ENCODE assay signal across 8 cellular contexts in genomic region chr10:102775973-102776669, GRCh38. TPM values are rescaled to one million over a fixed set of nuclear protein-coding genes. Genes with fewer than 3 reads are reported as not detected.
DNase-seq lines count a peak whose midpoint lies in the region; ATAC-seq, FAIRE-seq and TF ChIP-seq lines count a peak whose summit lies in the region.

No MANE protein-coding gene starts in this region.

- CTCF ChIA-PET in K562 (lab: Yijun Ruan, JAX; ENCODE audit: low intra/inter-chr PET ratio): no interaction called here

- TF ChIP-seq EP300 in K562 (IDR thresholded peaks at IDR 0.05; ENCODE audit: low read length): no peak

- TF ChIP-seq CTCF in K562 (IDR thresholded peaks at IDR 0.05 in 2 of 3, conservative IDR thresholded peaks at IDR 0.05 in 1 of 3; ENCODE audit: insufficient read depth in 2 of 3, low read depth in 1 of 3, low read length in 3 of 3) (no peak), retinal pigment epithelial cell (conservative IDR thresholded peaks at IDR 0.05; ENCODE audit: low read depth, low read length) (no peak)

- no peak for TF ChIP-seq RAD21 in K562 (CRISPR knock-in tag; conservative IDR thresholded peaks at IDR 0.05 in 1 of 2, IDR thresholded peaks at IDR 0.05 in 1 of 2)

- peaks cover 35% of the 10 kb centered on the region; the same call in 2 of the 3 replicates for H3K79me2 ChIP-seq in K562 (ENCODE audit: control insufficient read depth, insufficient read depth, low read length)

- H2AFZ ChIP-seq in K562 (ENCODE audit: low read depth, low read length): peak overlapping the region; percentile 28

- peak overlapping the region; percentile 56 for H3K4me2 ChIP-seq in K562 (ENCODE audit: insufficient read depth, low read length)

- H3K27ac ChIP-seq in K562 (ENCODE audit: extremely low read depth, low read depth, low read length) (peak overlapping the region; percentile 50; the same call in 1 of the 3 replicates), iPS-20b (ENCODE audit: low read length) (no peak overlapping the region)

- H4K20me1 ChIP-seq in K562 (replicated peaks; ENCODE audit: control insufficient read depth, insufficient read depth, low read length): no peaks in the 10 kb centered on the region

- 9% methylated on average over 14 of the region's 17 CpGs for WGBS in K562 (ENCODE audit: insufficient coverage, low coverage, missing lambda C conversion rate)

- H3K27me3 ChIP-seq in K562 (ENCODE audit: control insufficient read depth in 2 of 2, insufficient read depth in 2 of 2, low read length in 2 of 2): no peaks in the 10 kb centered on the region
- H3K27me3 ChIP-seq in iPS-20b (ENCODE audit: insufficient read depth, low read length): peaks cover 6% of the 10 kb centered on the region; the same call in 1 of the 2 replicates

- H3K9ac ChIP-seq in K562 (ENCODE audit: insufficient read depth in 1 of 2, low read depth in 2 of 2, low read length in 2 of 2) (peak overlapping the region; percentile 41 to 60; a peak in 3 of 4 replicates), iPS-20b (ENCODE audit: low read depth, low read length) (peak overlapping the region; percentile 66)

- H3K9me1 ChIP-seq in K562 (ENCODE audit: control insufficient read depth, insufficient read depth, low read length): no peaks in the 10 kb centered on the region

- peak; percentile 29 to 58 (median 35) for DNase-seq in stimulated activated naive CD4-positive, alpha-beta T cell (lab: John Stamatoyannopoulos, UW)
- DNase-seq in stimulated activated naive CD4-positive, alpha-beta T cell treated with Interleukin-2 at 50 U/mL for 16 hours (lab: John Stamatoyannopoulos, UW): no peak
- DNase-seq in K562 (ENCODE audit: extremely low read depth in 1 of 4, low spot score in 3 of 4) (peak; percentile 22 to 63 (median 24)), retinal pigment epithelial cell (ENCODE audit: low read depth) (peak; percentile 90), NCI-H1417 treated with DMSO at 0.1 percent for 48 hours (lab: John Stamatoyannopoulos, UW) (no peak)

- no peak for TF ChIP-seq POLR2A in K562 (conservative IDR thresholded peaks at IDR 0.05)

- in situ Hi-C loops in K562 (cut with MboI): no loop called here

- H3K4me1 ChIP-seq in K562 (replicated peaks in 1 of 2; ENCODE audit: control insufficient read depth in 2 of 2, insufficient read depth in 2 of 2, low read length in 2 of 2) (peaks cover 35 to 49% of the 10 kb centered on the region in 2 experiments), iPS-20b (ENCODE audit: insufficient read depth, low read length) (peaks cover 44% of the 10 kb centered on the region)

- FAIRE-seq in K562 (lab: Jason Lieb, UNC): no peak

- peaks cover 4% of the 10 kb centered on the region; the same call in 1 of the 3 replicates for H3K36me3 ChIP-seq in K562 (ENCODE audit: control insufficient read depth, insufficient read depth, low read length)
- H3K36me3 ChIP-seq in iPS-20b (ENCODE audit: insufficient read depth, low read depth, low read length): no peaks in the 10 kb centered on the region

- no TSS peak for BruUV-seq in K562 (replicated peaks; lab: Mats Ljungman, UMichigan)

- no peaks in the 10 kb centered on the region for H3K9me3 ChIP-seq in K562 (replicated peaks; ENCODE audit: control insufficient read depth, insufficient read depth, low read depth, low read length)
- no peaks in the 10 kb centered on the region for H3K9me3 ChIP-seq in iPS-20b (ENCODE audit: insufficient read depth, low read depth, low read length)

- H3K4me3 ChIP-seq in K562 (no peak overlapping the region), iPS-20b (ENCODE audit: low read length) (peak overlapping the region; percentile 40), retinal pigment epithelial cell (ENCODE audit: low read length) (peak overlapping the region; percentile 76)

- peak; percentile 71 for ATAC-seq in K562
- no peak for ATAC-seq in HG02571 (IDR thresholded peaks at IDR 0.05; ENCODE audit: unreplicated experiment)
- no peak for ATAC-seq in GM21390 (IDR thresholded peaks at IDR 0.05; ENCODE audit: unreplicated experiment)

- POLR2A ChIA-PET in K562 (lab: Yijun Ruan, JAX): interaction anchor here (0.6 to 1.9 kb wide), 2 partner anchors 11 to 349 kb away, joined by 3 to 6 read pairs; no protein-coding TSS in a partner anchor

- intact Hi-C loops in K562 (cut with micrococcal nuclease): loop anchor here (5.0 kb wide), 1 partner anchor 34 kb away; the partner anchor contains the start of gene WBP1L

TF ChIP-seq in K562, 482 proteins besides CTCF, POLR2A, EP300 and RAD21 (continues in another document):
- TF ChIP-seq HNRNPH1 (optimal IDR thresholded peaks at IDR 0.05; ENCODE audit: low read depth, low read length) (no peak), ATF3 (IDR thresholded peaks at IDR 0.05) (0 out of 2 replicates have a peak, but pooled peaks have one; percentile 14), ATF3 (CRISPR knock-in tag; conservative IDR thresholded peaks at IDR 0.05) (no peak), ZNF174 (CRISPR knock-in tag; IDR thresholded peaks at IDR 0.05) (no peak), GTF2B (IDR thresholded peaks at IDR 0.05; ENCODE audit: extremely low read depth, insufficient read length) (no peak), SMARCA5 (IDR thresholded peaks at IDR 0.05) (no peak), HLTF (IDR thresholded peaks at IDR 0.05) (no peak), ATF1 (CRISPR knock-in tag; IDR thresholded peaks at IDR 0.05) (no peak), ATF1 (tag; IDR thresholded peaks at IDR 0.05) (peak; percentile 20; the same call in 1 of the 2 replicates), JUND (IDR thresholded peaks at IDR 0.05; ENCODE audit: borderline replicate concordance, low read depth, low read length) (peak; percentile 49; the same call in 1 of the 2 replicates), JUND (tag; IDR thresholded peaks at IDR 0.05; ENCODE audit: borderline replicate concordance, low read depth, low read length) (no peak)
- TF ChIP-seq, protein P1, sequence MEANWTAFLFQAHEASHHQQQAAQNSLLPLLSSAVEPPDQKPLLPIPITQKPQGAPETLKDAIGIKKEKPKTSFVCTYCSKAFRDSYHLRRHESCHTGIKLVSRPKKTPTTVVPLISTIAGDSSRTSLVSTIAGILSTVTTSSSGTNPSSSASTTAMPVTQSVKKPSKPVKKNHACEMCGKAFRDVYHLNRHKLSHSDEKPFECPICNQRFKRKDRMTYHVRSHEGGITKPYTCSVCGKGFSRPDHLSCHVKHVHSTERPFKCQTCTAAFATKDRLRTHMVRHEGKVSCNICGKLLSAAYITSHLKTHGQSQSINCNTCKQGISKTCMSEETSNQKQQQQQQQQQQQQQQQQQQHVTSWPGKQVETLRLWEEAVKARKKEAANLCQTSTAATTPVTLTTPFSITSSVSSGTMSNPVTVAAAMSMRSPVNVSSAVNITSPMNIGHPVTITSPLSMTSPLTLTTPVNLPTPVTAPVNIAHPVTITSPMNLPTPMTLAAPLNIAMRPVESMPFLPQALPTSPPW (CRISPR knock-in tag; IDR thresholded peaks at IDR 0.05): peak; percentile 37

RNA-seq across cellular contexts. Expression of gene WBP1L, which starts 32.4 kb away (rescaled TPM):
- total RNA-seq in K562 (2011; cell fraction: chromatin; rRNA removed; ENCODE audit: low replicate concordance): 11.5 and 23.1 TPM in 2 replicates
- total RNA-seq in K562 (2011; cell fraction: nucleolus; rRNA removed): 19.7 and 23.5 TPM in 2 replicates
- total RNA-seq in K562 (2011; cell fraction: nucleoplasm; rRNA removed): 22.4 and 23.0 TPM in 2 replicates
- 11.4 and 15.0 TPM in 2 replicates for total RNA-seq in K562 (2014; rRNA removed)
- 6.6 and 6.7 TPM in 2 replicates for total RNA-seq in K562 (2014; rRNA removed; fragmentation: Illumina TruSeq; extraction: Trizol)
- total RNA-seq in K562 (2015; rRNA removed; fragmentation: Illumina TruSeq; extraction: Trizol): 8.7 and 9.1 TPM in 2 replicates
- 11.8 and 14.4 TPM in 2 replicates for total RNA-seq in K562 (2021)
- polyA plus RNA-seq in K562 (2011; rRNA removed): 11.6 and 12.1 TPM in 2 replicates
- polyA plus RNA-seq in K562 (2011; cell fraction: cytosol; rRNA removed): 19.1 and 32.0 TPM in 2 replicates
- polyA plus RNA-seq in K562 (2011; cell fraction: nucleus; rRNA removed): 8.0 and 8.9 TPM in 2 replicates
- polyA plus RNA-seq in K562 (2012): 12.0 and 12.3 TPM in 2 replicates
- polyA plus RNA-seq in K562 (2014; fragmentation: Illumina TruSeq; extraction: Trizol): 11.5 and 12.3 TPM in 2 replicates
- 1 to 10 TPM; 3.2 to 5.3 TPM for polyA plus RNA-seq in K562 (2014; fragmentation: Nextera tagmentation; extraction: Ambion mirVana)
- polyA plus RNA-seq in K562 (2014; rRNA removed): 10.7 and 11.3 TPM in 2 replicates
- 17.5 and 24.0 TPM in 2 replicates for polyA minus RNA-seq in K562 (2011; rRNA and poly(A)+ RNA removed)
- 15.7 and 17.7 TPM in 2 replicates for polyA minus RNA-seq in K562 (2011; cell fraction: cytosol; rRNA and poly(A)+ RNA removed)
- polyA minus RNA-seq in K562 (2011; cell fraction: nucleus; rRNA and poly(A)+ RNA removed): 3.6 and 4.9 TPM in 2 replicates

Comparison
In these comparisons a context has a peak if more than half of its experiments do, and no peak if none do; other contexts are left out.
1. DNase-seq: peak in stimulated activated naive CD4-positive, alpha-beta T cell (6 of 6), K562 (4 of 4) and retinal pigment epithelial cell (single experiment); none in stimulated activated naive CD4-positive, alpha-beta T cell treated with Interleukin-2 at 50 U/mL for 16 hours (single experiment) and NCI-H1417 treated with DMSO at 0.1 percent for 48 hours (single experiment).